8 cellular contexts compared by ENCODE assay signal in genomic region chr7:124152859-124153692, GRCh38.
A peak's percentile ranks its signal among the peaks of the same experiment; 100 is the strongest.
DNase-seq lines count a peak whose midpoint lies in the region; ATAC-seq and TF ChIP-seq lines count a peak whose summit lies in the region.

No MANE protein-coding gene starts in this region.

- H3K4me1 Mint-ChIP-seq in GM23338 = peaks cover 2% of the 10 kb centered on the region; the same call in 2 of the 3 replicates

- H3K36me3 Mint-ChIP-seq in GM23338 (ENCODE audit: low read depth) = no peaks in the 10 kb centered on the region

- H3K79me2 ChIP-seq in GM23338 (replicated peaks; ENCODE audit: insufficient read depth) = no peaks in the 10 kb centered on the region

- no peak overlapping the region for H3K27ac ChIP-seq in GM23338 (ENCODE audit: low read depth)
- H3K27ac ChIP-seq in epithelial cell of prostate = peak overlapping the region; percentile 11

- H3K4me2 ChIP-seq in GM23338 = no peak overlapping the region

- H4K20me1 ChIP-seq in GM23338 (replicated peaks; ENCODE audit: insufficient read depth) = no peaks in the 10 kb centered on the region

- no peaks in the 10 kb centered on the region for H3K9me2 ChIP-seq in GM23338 (ENCODE audit: insufficient read depth)

- peak; percentile 96 for ATAC-seq in GM23338
- ATAC-seq in HG02763 (IDR thresholded peaks at IDR 0.05; ENCODE audit: unreplicated experiment) = no peak
- no peak for ATAC-seq in GM21447 (IDR thresholded peaks at IDR 0.05; ENCODE audit: unreplicated experiment)
- no peak for ATAC-seq in HG02970 (IDR thresholded peaks at IDR 0.05; ENCODE audit: low FRiP score, unreplicated experiment)

- H3K4me3 Mint-ChIP-seq in GM23338 = no peak overlapping the region

- peak; percentile 64 to 75 for TF ChIP-seq CTCF in GM23338 (conservative IDR thresholded peaks at IDR 0.05; ENCODE audit: low read depth in 2 of 2)

- H2AFZ ChIP-seq in GM23338 = no peak overlapping the region

- no peak overlapping the region for H3K27ac Mint-ChIP-seq in GM23338

- no peaks in the 10 kb centered on the region for H3K4me1 ChIP-seq in GM23338 (ENCODE audit: insufficient read depth)

- H3K27me3 ChIP-seq in GM23338 (ENCODE audit: insufficient read depth) = no peaks in the 10 kb centered on the region

- no peak overlapping the region for H3K4me3 ChIP-seq in GM23338

- H3K27me3 Mint-ChIP-seq in GM23338 (ENCODE audit: insufficient read depth, low read depth, poor library complexity) = no peaks in the 10 kb centered on the region

- no peaks in the 10 kb centered on the region for H3F3A ChIP-seq in GM23338 (replicated peaks; ENCODE audit: low read depth)

- no peaks in the 10 kb centered on the region for H3K9me3 Mint-ChIP-seq in GM23338

- no peaks in the 10 kb centered on the region for H3K36me3 ChIP-seq in GM23338 (ENCODE audit: insufficient read depth)

- DNase-seq in EH (ENCODE audit: low read depth) (peak; percentile 48), GM23338 (ENCODE audit: low spot score) (peak; percentile 76), NCI-H460 (ENCODE audit: extremely low read depth, low read depth) (peak; percentile 60), epithelial cell of prostate (ENCODE audit: low read depth, low spot score) (no peak), pulmonary artery endothelial cell (ENCODE audit: low read depth, low spot score) (peak; percentile 83)

TF ChIP-seq in GM23338, 12 proteins besides CTCF, POLR2A, EP300 and RAD21:
- TF ChIP-seq ZNF114 (CRISPR knock-in tag; IDR thresholded peaks at IDR 0.05) (no peak), EZH2 (IDR thresholded peaks at IDR 0.05; ENCODE audit: low read depth, unreplicated experiment) (no peak), ZNF462 (CRISPR knock-in tag; IDR thresholded peaks at IDR 0.05) (no peak), JUNB (IDR thresholded peaks at IDR 0.05; ENCODE audit: unreplicated experiment) (no peak), CREB1 (CRISPR knock-in tag; IDR thresholded peaks at IDR 0.05; ENCODE audit: low read depth) (no peak), STAT1 (IDR thresholded peaks at IDR 0.05; ENCODE audit: unreplicated experiment) (no peak)
- TF ChIP-seq, protein P1, sequence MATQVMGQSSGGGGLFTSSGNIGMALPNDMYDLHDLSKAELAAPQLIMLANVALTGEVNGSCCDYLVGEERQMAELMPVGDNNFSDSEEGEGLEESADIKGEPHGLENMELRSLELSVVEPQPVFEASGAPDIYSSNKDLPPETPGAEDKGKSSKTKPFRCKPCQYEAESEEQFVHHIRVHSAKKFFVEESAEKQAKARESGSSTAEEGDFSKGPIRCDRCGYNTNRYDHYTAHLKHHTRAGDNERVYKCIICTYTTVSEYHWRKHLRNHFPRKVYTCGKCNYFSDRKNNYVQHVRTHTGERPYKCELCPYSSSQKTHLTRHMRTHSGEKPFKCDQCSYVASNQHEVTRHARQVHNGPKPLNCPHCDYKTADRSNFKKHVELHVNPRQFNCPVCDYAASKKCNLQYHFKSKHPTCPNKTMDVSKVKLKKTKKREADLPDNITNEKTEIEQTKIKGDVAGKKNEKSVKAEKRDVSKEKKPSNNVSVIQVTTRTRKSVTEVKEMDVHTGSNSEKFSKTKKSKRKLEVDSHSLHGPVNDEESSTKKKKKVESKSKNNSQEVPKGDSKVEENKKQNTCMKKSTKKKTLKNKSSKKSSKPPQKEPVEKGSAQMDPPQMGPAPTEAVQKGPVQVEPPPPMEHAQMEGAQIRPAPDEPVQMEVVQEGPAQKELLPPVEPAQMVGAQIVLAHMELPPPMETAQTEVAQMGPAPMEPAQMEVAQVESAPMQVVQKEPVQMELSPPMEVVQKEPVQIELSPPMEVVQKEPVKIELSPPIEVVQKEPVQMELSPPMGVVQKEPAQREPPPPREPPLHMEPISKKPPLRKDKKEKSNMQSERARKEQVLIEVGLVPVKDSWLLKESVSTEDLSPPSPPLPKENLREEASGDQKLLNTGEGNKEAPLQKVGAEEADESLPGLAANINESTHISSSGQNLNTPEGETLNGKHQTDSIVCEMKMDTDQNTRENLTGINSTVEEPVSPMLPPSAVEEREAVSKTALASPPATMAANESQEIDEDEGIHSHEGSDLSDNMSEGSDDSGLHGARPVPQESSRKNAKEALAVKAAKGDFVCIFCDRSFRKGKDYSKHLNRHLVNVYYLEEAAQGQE (IDR thresholded peaks at IDR 0.05; ENCODE audit: unreplicated experiment) = no peak
